ENCODE assay signal across 1 cellular context in genomic region chr12:45611495-45611894, GRCh38.
TF ChIP-seq lines count a peak whose summit lies in the region.

No MANE protein-coding gene starts in this region.

TF ChIP-seq in endothelial cell of umbilical vein, 7 proteins besides CTCF, POLR2A, EP300 and RAD21:
- TF ChIP-seq MYC (IDR thresholded peaks at IDR 0.05; ENCODE audit: low read depth, low read length): no peak
- TF ChIP-seq POLR2AphosphoS5 (IDR thresholded peaks at IDR 0.05; ENCODE audit: insufficient read depth, low read depth, low read length): no peak
- TF ChIP-seq FOS (IDR thresholded peaks at IDR 0.05; ENCODE audit: borderline replicate concordance, insufficient read depth, low read length): no peak
- no peak for TF ChIP-seq MAX (IDR thresholded peaks at IDR 0.05; ENCODE audit: insufficient read depth, insufficient read length)
- TF ChIP-seq JUN (IDR thresholded peaks at IDR 0.05; ENCODE audit: borderline replicate concordance, insufficient read depth, insufficient read length, low read depth): no peak
- no peak for TF ChIP-seq GATA2 (IDR thresholded peaks at IDR 0.05; ENCODE audit: insufficient read depth, insufficient read length, low read depth, low read length)
- no peak for TF ChIP-seq EZH2 (IDR thresholded peaks at IDR 0.05; ENCODE audit: borderline replicate concordance, low read depth, low read length, severe bottlenecking)
